In the genomic region with DNA sequence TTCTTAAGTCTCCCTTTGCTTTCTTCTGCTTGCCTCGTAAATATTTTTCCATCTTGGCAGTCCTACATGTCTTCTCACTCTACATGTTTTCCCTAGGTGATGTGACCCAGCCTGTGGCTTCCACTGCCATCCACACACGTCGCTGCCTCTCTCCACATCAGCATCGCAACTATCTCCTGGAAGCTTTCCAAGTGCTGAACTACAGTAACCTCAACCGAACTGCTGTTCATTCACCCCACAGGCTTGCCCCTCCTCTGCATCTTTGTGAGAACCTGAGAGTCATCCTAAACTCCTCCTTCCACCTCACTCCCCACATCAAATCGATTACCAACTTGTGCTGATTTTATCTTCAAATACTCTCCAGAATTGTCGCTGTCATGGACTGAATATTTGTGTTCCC, we compare ENCODE assay signal across 9 cellular contexts. TPM values are rescaled to one million over a fixed set of nuclear protein-coding genes. Genes with fewer than 3 reads are reported as not detected.
DNase-seq lines count a peak whose midpoint lies in the region; ATAC-seq and TF ChIP-seq lines count a peak whose summit lies in the region.
"Had no signal": no experiment of that assay in that cellular context is flagged by ENCODE, and none has a peak within 500 bp of the region (broad histone marks: within the 10 kb centered on the region; RNA-seq: fewer than 3 reads in every experiment).

No MANE protein-coding gene starts in this region.

- POLR2A ChIA-PET in activated CD8-positive, alpha-beta T cell treated with anti-CD3 and anti-CD28 coated beads, Interleukin-2, amount 10 ng/mL, durations not matched to agents 7 days and 5 days (lab: Charles Lee): interaction anchor here (2.1 kb wide), 1 partner anchor 40 kb away, joined by 13 read pairs; the partner anchor contains the start of gene USPL1

- DNase-seq in activated T-cell treated with anti-CD3 and anti-CD28 coated beads for 1 hour (ENCODE audit: low read depth) (peak; percentile 21), fibroblast of villous mesenchyme (ENCODE audit: low read depth) (peak; percentile 63), MV-4-11 (lab: John Stamatoyannopoulos, UW) (no peak), HuH-7 (ENCODE audit: low spot score) (no peak)
- no peak for DNase-seq in activated T-cell treated with anti-CD3 and anti-CD28 coated beads, Interleukin-2, amount 50 U/mL, for 24 hours
- peak; percentile 63 for DNase-seq in activated CD8-positive, alpha-beta T cell treated with anti-CD3 and anti-CD28 coated beads, Interleukin-2, amount 10 ng/mL, durations not matched to agents 7 days and 5 days
- peak; percentile 11 for DNase-seq in stimulated activated naive CD4-positive, alpha-beta T cell treated with Interleukin-2 at 50 U/mL for 16 hours (lab: John Stamatoyannopoulos, UW)
- DNase-seq: uterus had no signal

- ATAC-seq in activated CD8-positive, alpha-beta T cell treated with anti-CD3 and anti-CD28 coated beads, Interleukin-2, amount 10 ng/mL, durations not matched to agents 7 days and 5 days: peak; percentile 59
- no peak for ATAC-seq in GM18511 (IDR thresholded peaks at IDR 0.05; ENCODE audit: unreplicated experiment)

- no peaks in the 10 kb centered on the region for H3K9me3 Mint-ChIP-seq in activated T-cell treated with anti-CD3 and anti-CD28 coated beads, Interleukin-2, amount 50 U/mL, for 24 hours
- no peaks in the 10 kb centered on the region for H3K9me3 Mint-ChIP-seq in activated CD8-positive, alpha-beta T cell treated with anti-CD3 and anti-CD28 coated beads, Interleukin-2, amount 10 ng/mL, durations not matched to agents 7 days and 5 days (ENCODE audit: insufficient read depth)

- no peaks in the 10 kb centered on the region for H3K27me3 Mint-ChIP-seq in activated T-cell treated with anti-CD3 and anti-CD28 coated beads, Interleukin-2, amount 50 U/mL, for 24 hours
- H3K27me3 Mint-ChIP-seq in activated CD8-positive, alpha-beta T cell treated with anti-CD3 and anti-CD28 coated beads, Interleukin-2, amount 10 ng/mL, durations not matched to agents 7 days and 5 days (ENCODE audit: low read depth): peaks cover 21% of the 10 kb centered on the region

- TF ChIP-seq CTCF in fibroblast of villous mesenchyme (IDR thresholded peaks at IDR 0.05; ENCODE audit: insufficient read depth, low read depth, low read length): no peak

- CTCF ChIA-PET in activated CD8-positive, alpha-beta T cell treated with anti-CD3 and anti-CD28 coated beads, Interleukin-2, amount 10 ng/mL, durations not matched to agents 7 days and 5 days (lab: Charles Lee): interaction anchor here (1.1 to 2.0 kb wide), 4 partner anchors 9 to 462 kb away, joined by 3 to 8 read pairs (median 4); no protein-coding TSS in a partner anchor

- no peak overlapping the region for H3K4me3 Mint-ChIP-seq in activated T-cell treated with anti-CD3 and anti-CD28 coated beads, Interleukin-2, amount 50 U/mL, for 24 hours
- no peak overlapping the region for H3K4me3 Mint-ChIP-seq in activated CD8-positive, alpha-beta T cell treated with anti-CD3 and anti-CD28 coated beads, Interleukin-2, amount 10 ng/mL, durations not matched to agents 7 days and 5 days

- no peak overlapping the region for H3K27ac Mint-ChIP-seq in activated T-cell treated with anti-CD3 and anti-CD28 coated beads, Interleukin-2, amount 50 U/mL, for 24 hours
- no peak overlapping the region for H3K27ac Mint-ChIP-seq in activated CD8-positive, alpha-beta T cell treated with anti-CD3 and anti-CD28 coated beads, Interleukin-2, amount 10 ng/mL, durations not matched to agents 7 days and 5 days

- no peaks in the 10 kb centered on the region for H3K36me3 Mint-ChIP-seq in activated T-cell treated with anti-CD3 and anti-CD28 coated beads, Interleukin-2, amount 50 U/mL, for 24 hours (ENCODE audit: low read depth)
- H3K36me3 Mint-ChIP-seq in activated CD8-positive, alpha-beta T cell treated with anti-CD3 and anti-CD28 coated beads, Interleukin-2, amount 10 ng/mL, durations not matched to agents 7 days and 5 days (ENCODE audit: low read depth): no peaks in the 10 kb centered on the region

- peaks cover 38% of the 10 kb centered on the region for H3K4me1 Mint-ChIP-seq in activated T-cell treated with anti-CD3 and anti-CD28 coated beads, Interleukin-2, amount 50 U/mL, for 24 hours (ENCODE audit: low read depth)
- H3K4me1 Mint-ChIP-seq in activated CD8-positive, alpha-beta T cell treated with anti-CD3 and anti-CD28 coated beads, Interleukin-2, amount 10 ng/mL, durations not matched to agents 7 days and 5 days (ENCODE audit: low read depth): peaks cover 33% of the 10 kb centered on the region

- no peak overlapping the region for H3K4me3 ChIP-seq in fibroblast of villous mesenchyme (ENCODE audit: low read depth, low read length)
- H3K4me3 ChIP-seq: uterus had no signal

RNA-seq across cellular contexts. Expression of gene USPL1, which starts 41.2 kb away (rescaled TPM):
- total RNA-seq in activated CD8-positive, alpha-beta T cell treated with anti-CD3 and anti-CD28 coated beads, Interleukin-2, amount 10 ng/mL, durations not matched to agents 7 days and 5 days: 10 to 100 TPM; 14.8 to 16.7 TPM
- total RNA-seq in fibroblast of villous mesenchyme: 16.4 and 21.2 TPM in 2 replicates

Comparison
In these comparisons a context has a peak if more than half of its experiments do, and no peak if none do; other contexts are left out.
1. DNase-seq: peak in activated T-cell treated with anti-CD3 and anti-CD28 coated beads for 1 hour (single experiment), activated CD8-positive, alpha-beta T cell treated with anti-CD3 and anti-CD28 coated beads, Interleukin-2, amount 10 ng/mL, durations not matched to agents 7 days and 5 days (single experiment), fibroblast of villous mesenchyme (single experiment) and stimulated activated naive CD4-positive, alpha-beta T cell treated with Interleukin-2 at 50 U/mL for 16 hours (single experiment); none in activated T-cell treated with anti-CD3 and anti-CD28 coated beads, Interleukin-2, amount 50 U/mL, for 24 hours (single experiment), MV-4-11 (single experiment) and HuH-7 (single experiment).